ENCODE assay signal across 15 cellular contexts in the genomic region with DNA sequence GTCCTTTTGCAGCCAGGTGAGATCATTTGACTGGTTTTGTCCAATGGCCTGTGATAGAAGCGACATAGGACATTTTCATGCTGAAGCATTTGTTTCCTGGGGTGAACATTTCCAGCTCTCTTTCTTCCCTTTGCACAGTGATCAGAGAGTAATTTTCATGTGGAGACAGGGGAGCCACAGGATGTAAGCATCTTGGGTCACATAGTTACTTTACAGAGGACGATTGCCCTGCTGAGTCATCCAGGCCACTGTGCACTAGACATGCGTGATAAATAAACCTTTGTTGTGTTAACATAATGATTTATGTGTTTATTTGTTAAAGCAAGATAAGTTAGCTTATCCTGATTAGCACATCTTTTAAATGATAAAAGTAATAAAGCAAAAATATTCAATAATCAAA.
A peak's percentile ranks its signal among the peaks of the same experiment; 100 is the strongest.
DNase-seq lines count a peak whose midpoint lies in the region; ATAC-seq, FAIRE-seq and TF ChIP-seq lines count a peak whose summit lies in the region.
"Had no signal": no experiment of that assay in that cellular context is flagged by ENCODE, and none has a peak within 500 bp of the region (broad histone marks: within the 10 kb centered on the region; RNA-seq: fewer than 3 reads in every experiment).

No MANE protein-coding gene starts in this region.

- TF ChIP-seq CTCF in mesothelial cell of epicardium (IDR thresholded peaks at IDR 0.05; ENCODE audit: unreplicated experiment), result no peak
- no peak for TF ChIP-seq CTCF in tibial nerve (IDR thresholded peaks at IDR 0.05)

- no peaks in the 10 kb centered on the region for H3K4me1 ChIP-seq in tibial nerve

- H3K36me3 Mint-ChIP-seq in mesothelial cell of epicardium, result peaks cover 6% of the 10 kb centered on the region

- H3K9me3 Mint-ChIP-seq in mesothelial cell of epicardium, result peaks cover 18% of the 10 kb centered on the region
- H3K9me3 Mint-ChIP-seq: activated B cell treated with CpG ODN at 0.5 μM for 24 hours had no signal

- no peaks in the 10 kb centered on the region for H3K27me3 Mint-ChIP-seq in mesothelial cell of epicardium (ENCODE audit: low read depth)
- H3K27me3 Mint-ChIP-seq: activated B cell treated with CpG ODN at 0.5 μM for 24 hours had no signal

- no peak overlapping the region for H3K27ac ChIP-seq in tibial nerve

- POLR2A ChIA-PET in HEK293T (lab: Yijun Ruan, JAX), result no interaction called here

- no peak overlapping the region for H3K4me3 Mint-ChIP-seq in mesothelial cell of epicardium
- H3K4me3 Mint-ChIP-seq: activated B cell treated with CpG ODN at 0.5 μM for 24 hours; activated T-cell treated with anti-CD3 and anti-CD28 coated beads, Interleukin-2, amount 50 U/mL, for 4 hours; neural crest cell had no signal

- 53 to 56% methylated on average over 3 of the region's 3 CpGs for WGBS in tibial nerve, 2 donors

- no peaks in the 10 kb centered on the region for H3K27me3 ChIP-seq in tibial nerve

- no peaks in the 10 kb centered on the region for H3K36me3 ChIP-seq in tibial nerve

- peak overlapping the region; percentile 59 for H3K27ac Mint-ChIP-seq in mesothelial cell of epicardium
- H3K27ac Mint-ChIP-seq: activated B cell treated with CpG ODN at 0.5 μM for 24 hours had no signal

- in situ Hi-C loops in Caki2 (cut with HindIII; ENCODE audit: low pct_unique_long_range_greater_than_20kb, low sequenced_read_pairs), result no loop called here

- no peak for TF ChIP-seq POLR2A in tibial nerve (IDR thresholded peaks at IDR 0.05)

- no peak for TF ChIP-seq EP300 in tibial nerve (IDR thresholded peaks at IDR 0.05)

- no peak overlapping the region for H3K4me3 ChIP-seq in tibial nerve

- FAIRE-seq in colon (lab: Jason Lieb, UNC), result peak; percentile 66
- FAIRE-seq: keratinocyte had no signal

- no peaks in the 10 kb centered on the region for H3K9me3 ChIP-seq in tibial nerve

- DNase-seq in Caki2 (ENCODE audit: low read depth), result peak; percentile 42
- DNase-seq in LHCN-M2 (ENCODE audit: low read depth), result peak; percentile 63
- no peak for DNase-seq in mesothelial cell of epicardium (ENCODE audit: low spot score in 2 of 2, unreplicated experiment in 2 of 2)
- DNase-seq in HEK293T (ENCODE audit: extremely low spot score), result no peak
- DNase-seq in tibial nerve (ENCODE audit: low spot score in 2 of 2), result no peak
- no peak for DNase-seq in activated CD4-positive, alpha-beta T cell treated with anti-CD3 and anti-CD28 coated beads, Interleukin-2, amount 50 U/mL, for 1 hour
- DNase-seq: activated B cell treated with CpG ODN at 0.5 μM for 24 hours; activated T-cell treated with anti-CD3 and anti-CD28 coated beads, Interleukin-2, amount 50 U/mL, for 4 hours; NCI-H1417 treated with DMSO at 0.1 percent for 48 hours; NCI-H774; stimulated activated CD8-positive, alpha-beta memory T cell treated with anti-CD3 and anti-CD28 coated beads, Interleukin-4, amount 100 ng/mL, for 48 hours had no signal

- peaks cover 14% of the 10 kb centered on the region for H3K4me1 Mint-ChIP-seq in mesothelial cell of epicardium
- H3K4me1 Mint-ChIP-seq: activated B cell treated with CpG ODN at 0.5 μM for 24 hours had no signal

- ATAC-seq in HG03520 (IDR thresholded peaks at IDR 0.05; ENCODE audit: unreplicated experiment), result no peak
- ATAC-seq: activated T-cell treated with anti-CD3 and anti-CD28 coated beads, Interleukin-2, amount 50 U/mL, for 4 hours had no signal

- CTCF ChIA-PET in HEK293T (lab: Yijun Ruan, JAX), result no interaction called here

TF ChIP-seq in HEK293T, 16 proteins besides CTCF, POLR2A, EP300 and RAD21:
- TF ChIP-seq FOXA1 (IDR thresholded peaks at IDR 0.05), result no peak
- TF ChIP-seq ARNT (IDR thresholded peaks at IDR 0.05), result no peak
- no peak for TF ChIP-seq BHLHE40 (IDR thresholded peaks at IDR 0.05; ENCODE audit: borderline replicate concordance)
- TF ChIP-seq L3MBTL2 (conservative IDR thresholded peaks at IDR 0.05), result no peak
- TF ChIP-seq TARDBP (IDR thresholded peaks at IDR 0.05), result no peak
- no peak for TF ChIP-seq NFRKB (IDR thresholded peaks at IDR 0.05)
- no peak for TF ChIP-seq LEF1 (IDR thresholded peaks at IDR 0.05; ENCODE audit: borderline replicate concordance)
- no peak for TF ChIP-seq ELF4 (IDR thresholded peaks at IDR 0.05)
- no peak for TF ChIP-seq HDGF (IDR thresholded peaks at IDR 0.05; ENCODE audit: borderline replicate concordance)

Comparison
In these comparisons a context has a peak if more than half of its experiments do, and no peak if none do; other contexts are left out.
1. DNase-seq: peak in Caki2 (single experiment) and LHCN-M2 (single experiment); none in mesothelial cell of epicardium (0 of 2), HEK293T (single experiment), tibial nerve (0 of 2) and activated CD4-positive, alpha-beta T cell treated with anti-CD3 and anti-CD28 coated beads, Interleukin-2, amount 50 U/mL, for 1 hour (single experiment).